Comparison of ENCODE assay signal across 8 cellular contexts in the genomic region with DNA sequence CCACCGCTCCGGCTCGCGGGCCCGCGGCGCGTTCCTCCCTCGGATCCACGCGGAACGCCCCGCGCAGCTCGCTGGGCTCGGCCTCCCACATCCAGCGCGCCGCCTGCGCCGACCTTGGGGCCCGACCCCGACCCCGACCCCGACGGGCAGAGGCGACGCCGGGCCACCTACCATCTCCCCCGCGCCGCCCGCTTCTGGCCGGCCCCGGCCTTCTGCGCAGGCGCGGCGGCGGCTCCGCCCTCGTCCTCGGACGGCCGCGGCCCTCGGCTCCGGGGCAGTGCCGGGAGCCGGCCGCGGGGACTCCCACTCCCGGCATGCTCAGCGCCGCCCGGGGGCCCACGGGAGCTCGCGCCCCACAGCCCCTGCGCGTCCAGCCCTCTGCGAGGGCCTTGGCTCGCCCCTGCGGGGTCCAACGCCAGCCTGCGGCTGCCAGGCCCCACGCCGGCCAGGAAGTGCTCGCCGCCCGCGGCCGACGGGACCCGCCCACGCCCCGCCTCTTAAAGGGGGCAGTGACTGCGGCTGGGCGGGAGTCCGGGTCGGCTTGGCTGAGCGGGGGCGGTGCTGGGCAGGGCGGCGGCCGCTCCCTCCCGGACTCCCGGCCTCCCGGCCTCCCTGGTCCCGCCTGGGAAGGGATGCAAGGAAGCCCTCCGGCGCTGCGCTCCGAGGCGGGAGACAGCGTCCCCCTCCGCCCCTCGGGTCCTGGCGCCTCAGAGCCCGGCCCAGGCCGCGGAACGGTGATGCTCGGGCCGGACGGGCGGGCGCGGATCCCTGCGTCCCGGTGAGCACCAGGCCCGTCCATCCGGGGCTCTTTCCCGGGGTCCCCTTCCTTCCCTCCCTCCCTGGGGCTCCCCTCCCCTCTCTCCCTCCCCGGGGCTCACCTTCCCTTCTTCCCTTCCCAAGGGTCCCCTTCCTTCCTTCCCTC. TPM values are rescaled to one million over a fixed set of nuclear protein-coding genes. Genes with fewer than 3 reads are reported as not detected.
DNase-seq lines count a peak whose midpoint lies in the region; ATAC-seq and TF ChIP-seq lines count a peak whose summit lies in the region.

DCUN1D2 (minus strand) TSS at position 216 of the 922 bp plus-strand sequence; CDS start at position 174, 42 bp downstream.

- no peaks in the 10 kb centered on the region for H3K27me3 Mint-ChIP-seq in CD4-positive, alpha-beta memory T cell
- H3K27me3 Mint-ChIP-seq in mesothelial cell of epicardium (ENCODE audit: low read depth), result no peaks in the 10 kb centered on the region

- H3K9me3 Mint-ChIP-seq in CD4-positive, alpha-beta memory T cell, result no peaks in the 10 kb centered on the region
- no peaks in the 10 kb centered on the region for H3K9me3 Mint-ChIP-seq in mesothelial cell of epicardium

- peaks cover 30 to 73% (median 56%) of the 10 kb centered on the region in 4 donors for H3K4me1 Mint-ChIP-seq in CD4-positive, alpha-beta memory T cell
- H3K4me1 Mint-ChIP-seq in mesothelial cell of epicardium, result peaks cover 63% of the 10 kb centered on the region

- H3K9ac ChIP-seq in endocrine pancreas (ENCODE audit: control insufficient read depth, insufficient read depth, low read length), result peak within 1 kb of the TSS; percentile 93

- ATAC-seq in GM19395 (IDR thresholded peaks at IDR 0.05; ENCODE audit: unreplicated experiment) (peak; percentile 71), HG03558 (IDR thresholded peaks at IDR 0.05; ENCODE audit: extremely low read depth, unreplicated experiment) (peak; percentile 52)

- H3K4me3 ChIP-seq in CD4-positive, alpha-beta memory T cell (ENCODE audit: low read length in 2 of 2), result peak within 1 kb of the TSS; percentile 11 to 65
- H3K4me3 ChIP-seq in endocrine pancreas (ENCODE audit: control insufficient read depth, insufficient read depth, low read length), result peak within 1 kb of the TSS; percentile 56

- H3K27me3 ChIP-seq in CD4-positive, alpha-beta memory T cell (ENCODE audit: insufficient read depth, low read length), result no peaks in the 10 kb centered on the region
- no peaks in the 10 kb centered on the region for H3K27me3 ChIP-seq in endocrine pancreas (ENCODE audit: control insufficient read depth, insufficient read depth, low read length)

- no peaks in the 10 kb centered on the region for H3K36me3 ChIP-seq in CD4-positive, alpha-beta memory T cell (ENCODE audit: insufficient read depth, low read length)
- no peaks in the 10 kb centered on the region for H3K36me3 ChIP-seq in endocrine pancreas (ENCODE audit: control insufficient read depth, insufficient read depth, low read length)

- no peaks in the 10 kb centered on the region for H3K9me3 ChIP-seq in CD4-positive, alpha-beta memory T cell (ENCODE audit: control insufficient read depth in 1 of 2, low read length in 2 of 2)
- no peaks in the 10 kb centered on the region for H3K9me3 ChIP-seq in endocrine pancreas (ENCODE audit: control insufficient read depth, low read length)

- H3K27ac ChIP-seq in CD4-positive, alpha-beta memory T cell (ENCODE audit: low read depth, low read length), result peak within 1 kb of the TSS; percentile 57

- peaks cover 45% of the 10 kb centered on the region for H3K4me1 ChIP-seq in CD4-positive, alpha-beta memory T cell (ENCODE audit: insufficient read depth, low read length)
- peaks cover 7% of the 10 kb centered on the region for H3K4me1 ChIP-seq in endocrine pancreas (ENCODE audit: control insufficient read depth, insufficient read depth, low read length)

- POLR2A ChIA-PET in CD4-positive, alpha-beta memory T cell (lab: Charles Lee; ENCODE audit: partially characterized antibody), result interaction anchor here (1.3 to 1.9 kb wide), 4 partner anchors 10 to 281 kb away, joined by 3 to 5 read pairs (median 4); partner anchors contain the start of gene CUL4A

- H3K36me3 Mint-ChIP-seq in CD4-positive, alpha-beta memory T cell, result peaks cover 2 to 10% of the 10 kb centered on the region in 2 donors
- peaks cover 1% of the 10 kb centered on the region for H3K36me3 Mint-ChIP-seq in mesothelial cell of epicardium

- peak; percentile 60 to 80 (median 66) for DNase-seq in CD4-positive, alpha-beta memory T cell
- peak; percentile 91 to 96 for DNase-seq in NOMO-1 (lab: John Stamatoyannopoulos, UW; ENCODE audit: unreplicated experiment in 2 of 2)
- peak; percentile 38 to 50 for DNase-seq in activated CD8-positive, alpha-beta memory T cell treated with anti-CD3 and anti-CD28 coated beads for 4 hours (ENCODE audit: low read depth in 2 of 2)
- peak; percentile 79 to 90 for DNase-seq in mesothelial cell of epicardium (ENCODE audit: low spot score in 2 of 2, unreplicated experiment in 2 of 2)
- DNase-seq in stimulated activated CD8-positive, alpha-beta memory T cell treated with anti-CD3 and anti-CD28 coated beads, Interleukin-15, amount 100 ng/mL, for 4 hours (ENCODE audit: low read depth in 2 of 2), result peak; percentile 48 to 68

- H3K4me3 Mint-ChIP-seq in CD4-positive, alpha-beta memory T cell, result peak within 1 kb of the TSS; percentile 89 to 95 (median 92)
- H3K4me3 Mint-ChIP-seq in mesothelial cell of epicardium, result peak within 1 kb of the TSS; percentile 81

- CTCF ChIA-PET in CD4-positive, alpha-beta memory T cell (lab: Charles Lee; ENCODE audit: partially characterized antibody), result no interaction called here

- intact Hi-C loops in CD4-positive, alpha-beta memory T cell (cut with micrococcal nuclease), result loop anchor here (2.0 kb wide), 1 partner anchor 194 kb away; the partner anchor contains the start of gene LAMP1

- TF ChIP-seq CTCF in mesothelial cell of epicardium (IDR thresholded peaks at IDR 0.05; ENCODE audit: unreplicated experiment), result no peak

- peak within 1 kb of the TSS; percentile 78 to 94 (median 92) for H3K27ac Mint-ChIP-seq in CD4-positive, alpha-beta memory T cell
- peak within 1 kb of the TSS; percentile 91 for H3K27ac Mint-ChIP-seq in mesothelial cell of epicardium

RNA-seq across cellular contexts. Expression of gene DCUN1D2, which starts in this region (rescaled TPM):
- 10 to 100 TPM; 31.9 to 34.8 TPM for total RNA-seq in CD4-positive, alpha-beta memory T cell
- 1 to 10 TPM; 6.6 to 9.8 TPM for polyA plus RNA-seq in CD4-positive, alpha-beta memory T cell
- total RNA-seq in mesothelial cell of epicardium, result 34.8 to 43.3 TPM (median 40.2 TPM) in 3 replicates

Comparison
In these comparisons a context has a peak if more than half of its experiments do, and no peak if none do; other contexts are left out.
1. Peak in every context shown above with its lines: DNase-seq, ATAC-seq, H3K4me3 ChIP-seq and H3K27ac ChIP-seq.